Comparison of ENCODE assay signal across 22 cellular contexts in the genomic region with DNA sequence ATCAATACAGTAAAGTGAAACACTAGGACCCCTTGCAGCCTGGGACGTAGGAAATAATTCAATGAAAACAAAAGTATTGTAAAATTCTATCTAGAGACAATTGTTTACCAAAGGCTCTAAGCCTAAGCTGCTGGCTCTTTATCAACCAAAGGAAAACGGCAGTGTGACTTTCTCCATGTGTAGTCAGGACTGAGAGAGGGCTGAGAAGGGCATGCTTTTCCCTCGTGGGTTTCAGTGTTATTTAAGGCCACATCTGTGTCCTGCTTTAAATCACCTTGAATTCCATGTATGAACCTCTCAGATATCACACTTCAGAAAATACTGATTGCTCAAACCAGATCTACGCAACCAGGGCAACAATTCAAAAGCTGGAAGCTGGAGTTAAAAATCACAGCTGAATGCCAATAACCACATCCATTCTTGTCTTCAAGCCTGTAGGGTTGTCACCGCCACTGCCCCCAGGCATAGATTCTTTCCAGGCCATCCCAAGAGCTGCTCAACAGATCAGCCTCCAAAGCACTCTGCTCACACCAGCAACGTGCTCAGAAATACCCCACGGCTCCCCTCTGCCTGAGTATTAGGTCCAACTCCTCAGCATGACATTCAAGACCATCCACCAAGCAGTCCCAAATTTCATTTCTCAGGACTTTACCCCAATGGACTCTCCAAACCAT.
DNase-seq lines count a peak whose midpoint lies in the region; ATAC-seq and TF ChIP-seq lines count a peak whose summit lies in the region.
"Had no signal": no experiment of that assay in that cellular context is flagged by ENCODE, and none has a peak within 500 bp of the region (broad histone marks: within the 10 kb centered on the region; RNA-seq: fewer than 3 reads in every experiment).

No MANE protein-coding gene starts in this region.

- no peak overlapping the region for H2BK5ac ChIP-seq in trophoblast cell (ENCODE audit: low read depth, low read length, poor library complexity)

- ATAC-seq in GM23338 (peak; percentile 57), WTC11 (peak; percentile 33), GM21381 (IDR thresholded peaks at IDR 0.05; ENCODE audit: unreplicated experiment) (no peak)
- ATAC-seq: Panc1 had no signal

- H2BK120ac ChIP-seq in trophoblast cell (ENCODE audit: insufficient read depth, low read length, poor library complexity) = no peak overlapping the region

- H3K4me2 ChIP-seq in GM23338 (peak overlapping the region; percentile 37), trophoblast cell (ENCODE audit: low read length) (no peak overlapping the region)
- H3K4me2 ChIP-seq: KMS-11 had no signal

- no peaks in the 10 kb centered on the region for H3K79me1 ChIP-seq in trophoblast cell (ENCODE audit: low read length)

- TF ChIP-seq CTCF in GM23338 (conservative IDR thresholded peaks at IDR 0.05; ENCODE audit: low read depth in 2 of 2) (no peak), WTC11 (IDR thresholded peaks at IDR 0.05) (no peak), coronary artery (IDR thresholded peaks at IDR 0.05) (no peak)

- no CpG with 5 or more reads among the region's 7 CpGs for WGBS in trophoblast cell (ENCODE audit: extremely low coverage, insufficient coverage, insufficient read length)

- H3K27me3 Mint-ChIP-seq in GM23338 (ENCODE audit: insufficient read depth, low read depth, poor library complexity) (peaks cover 2% of the 10 kb centered on the region), WTC11 (ENCODE audit: low read depth) (no peaks in the 10 kb centered on the region)
- H3K27me3 Mint-ChIP-seq: CD8-positive, alpha-beta memory T cell had no signal

- peaks cover 10% of the 10 kb centered on the region for H3K4me1 ChIP-seq in GM23338 (ENCODE audit: insufficient read depth)
- H3K4me1 ChIP-seq in trophoblast cell (ENCODE audit: control insufficient read depth in 1 of 2, insufficient read depth in 2 of 2, low read length in 2 of 2) = peaks cover 5 to 7% of the 10 kb centered on the region in 2 experiments
- H3K4me1 ChIP-seq: BE2C had no signal

- 0 out of 2 replicates have a peak, but pooled peaks cover 2% of the 10 kb centered on the region for H3F3A ChIP-seq in GM23338 (replicated peaks; ENCODE audit: low read depth)

- H3K9ac ChIP-seq in trophoblast cell (ENCODE audit: low read length) = no peak overlapping the region
- H3K9ac ChIP-seq: KMS-11 had no signal

- H3K4me3 Mint-ChIP-seq in GM23338 (no peak overlapping the region; the same call in 2 of the 3 replicates), WTC11 (no peak overlapping the region)
- H3K4me3 Mint-ChIP-seq: CD14-positive monocyte; CD8-positive, alpha-beta memory T cell; IgD-negative memory B cell had no signal

- H3K9me3 ChIP-seq in trophoblast cell (ENCODE audit: insufficient read depth, low read depth, low read length) = no peaks in the 10 kb centered on the region
- H3K9me3 ChIP-seq: BE2C had no signal

- H3K4me3 ChIP-seq in GM23338 (no peak overlapping the region), trophoblast cell (ENCODE audit: low read depth, low read length) (no peak overlapping the region), coronary artery (no peak overlapping the region)

- CTCF ChIA-PET in WTC11 (lab: Charles Lee) = interaction anchor here (1.4 to 2.2 kb wide), 4 partner anchors 14 to 177 kb away, joined by 8 to 17 read pairs (median 8); a partner anchor contains a TSS

- H4K8ac ChIP-seq in trophoblast cell (ENCODE audit: low read depth, low read length) = no peak overlapping the region

- no peak overlapping the region for H3K18ac ChIP-seq in trophoblast cell (ENCODE audit: low read length)

- DNase-seq in GM23338 (ENCODE audit: low spot score) (peak; percentile 10), WTC11 (ENCODE audit: low spot score) (no peak), left kidney (ENCODE audit: low read depth, low spot score) (peak; percentile 4), trophoblast cell (peak; percentile 34 to 74), coronary artery (ENCODE audit: low spot score) (no peak), NCI-H345 (lab: John Stamatoyannopoulos, UW) (no peak)
- DNase-seq: 8988T; ACHN; BE2C; CD8-positive, alpha-beta memory T cell; DMS 273 treated with DMSO at 0.1 percent for 48 hours; DMS79 treated with DMSO at 0.1 percent for 48 hours; MM.1S; NCI-H2029; NCI-H69; SHP77 had no signal

- no peaks in the 10 kb centered on the region for H3K9me2 ChIP-seq in GM23338 (ENCODE audit: insufficient read depth)

- H3K27me3 ChIP-seq in GM23338 (ENCODE audit: insufficient read depth) (no peaks in the 10 kb centered on the region), trophoblast cell (ENCODE audit: insufficient read depth, low read length) (no peaks in the 10 kb centered on the region)
- H3K27me3 ChIP-seq: BE2C had no signal

- no peaks in the 10 kb centered on the region for H3K79me2 ChIP-seq in GM23338 (replicated peaks; ENCODE audit: insufficient read depth)
- no peaks in the 10 kb centered on the region for H3K79me2 ChIP-seq in trophoblast cell (ENCODE audit: control insufficient read depth, insufficient read depth, low read length, poor library complexity)

- H3K36me3 ChIP-seq in GM23338 (ENCODE audit: insufficient read depth) = no peaks in the 10 kb centered on the region
- H3K36me3 ChIP-seq in trophoblast cell (ENCODE audit: control insufficient read depth in 1 of 2, insufficient read depth in 2 of 2, low read length in 2 of 2) = no peaks in the 10 kb centered on the region
- H3K36me3 ChIP-seq: BE2C had no signal

- H4K12ac ChIP-seq in trophoblast cell (ENCODE audit: low read depth, low read length) = no peak overlapping the region

- no peaks in the 10 kb centered on the region for H3K9me3 Mint-ChIP-seq in GM23338
- no peaks in the 10 kb centered on the region for H3K9me3 Mint-ChIP-seq in WTC11
- H3K9me3 Mint-ChIP-seq: CD14-positive monocyte; CD8-positive, alpha-beta memory T cell; IgD-negative memory B cell had no signal

- no peak overlapping the region for H3K14ac ChIP-seq in trophoblast cell (ENCODE audit: low read length)

- no peak overlapping the region for H3K23ac ChIP-seq in trophoblast cell (ENCODE audit: low read length)

- H3K36me3 Mint-ChIP-seq in GM23338 (ENCODE audit: low read depth) (no peaks in the 10 kb centered on the region; the same call in 2 of the 3 replicates), WTC11 (0 out of 2 replicates have a peak, but pooled peaks cover 3% of the 10 kb centered on the region)
- H3K36me3 Mint-ChIP-seq: CD14-positive monocyte; CD8-positive, alpha-beta memory T cell had no signal

- H3K27ac Mint-ChIP-seq in GM23338 = peak overlapping the region; percentile 61; the same call in 1 of the 2 replicates
- peak overlapping the region; percentile 48 for H3K27ac Mint-ChIP-seq in WTC11
- H3K27ac Mint-ChIP-seq: CD8-positive, alpha-beta memory T cell had no signal

- H2AK5ac ChIP-seq in trophoblast cell (ENCODE audit: low read length) = no peak overlapping the region

- no peak overlapping the region for H2AFZ ChIP-seq in GM23338
- no peak overlapping the region for H2AFZ ChIP-seq in trophoblast cell (ENCODE audit: insufficient read depth, low read length, poor library complexity)

- H3K4ac ChIP-seq in trophoblast cell (ENCODE audit: low read depth, low read length) = no peak overlapping the region

- peaks cover 19% of the 10 kb centered on the region for H3K4me1 Mint-ChIP-seq in GM23338
- H3K4me1 Mint-ChIP-seq in WTC11 = peaks cover 19% of the 10 kb centered on the region
- H3K4me1 Mint-ChIP-seq: CD8-positive, alpha-beta memory T cell; IgD-negative memory B cell had no signal

- no peaks in the 10 kb centered on the region for H4K20me1 ChIP-seq in GM23338 (replicated peaks; ENCODE audit: insufficient read depth)

- H4K91ac ChIP-seq in trophoblast cell (ENCODE audit: low read depth, low read length) = no peak overlapping the region

- POLR2A ChIA-PET in WTC11 (lab: Charles Lee) = no interaction called here

- peak overlapping the region; percentile 36; the same call in 1 of the 2 replicates for H3K27ac ChIP-seq in GM23338 (ENCODE audit: low read depth)
- H3K27ac ChIP-seq in trophoblast cell (ENCODE audit: low read depth, low read length) = no peak overlapping the region
- no peak overlapping the region for H3K27ac ChIP-seq in coronary artery
- H3K27ac ChIP-seq: KMS-11, RWPE1 had no signal

- H2BK12ac ChIP-seq in trophoblast cell (ENCODE audit: low read length) = no peak overlapping the region

TF ChIP-seq in GM23338, 12 proteins besides CTCF, POLR2A, EP300 and RAD21 (continues in another document):
- no peak for TF ChIP-seq EZH2 (IDR thresholded peaks at IDR 0.05; ENCODE audit: low read depth, unreplicated experiment)
- TF ChIP-seq JUNB (IDR thresholded peaks at IDR 0.05; ENCODE audit: unreplicated experiment) = no peak
- TF ChIP-seq STAT1 (IDR thresholded peaks at IDR 0.05; ENCODE audit: unreplicated experiment) = no peak
- TF ChIP-seq ZNF114 (CRISPR knock-in tag; IDR thresholded peaks at IDR 0.05) = no peak
- no peak for TF ChIP-seq ZNF331 (CRISPR knock-in tag; IDR thresholded peaks at IDR 0.05; ENCODE audit: low read depth)

TF ChIP-seq in WTC11, 78 proteins besides CTCF, POLR2A, EP300 and RAD21 (continues in another document):
- no peak for TF ChIP-seq NR3C1 (CRISPR knock-in tag; conservative IDR thresholded peaks at IDR 0.05; ENCODE audit: low read depth)
- TF ChIP-seq, protein P1, sequence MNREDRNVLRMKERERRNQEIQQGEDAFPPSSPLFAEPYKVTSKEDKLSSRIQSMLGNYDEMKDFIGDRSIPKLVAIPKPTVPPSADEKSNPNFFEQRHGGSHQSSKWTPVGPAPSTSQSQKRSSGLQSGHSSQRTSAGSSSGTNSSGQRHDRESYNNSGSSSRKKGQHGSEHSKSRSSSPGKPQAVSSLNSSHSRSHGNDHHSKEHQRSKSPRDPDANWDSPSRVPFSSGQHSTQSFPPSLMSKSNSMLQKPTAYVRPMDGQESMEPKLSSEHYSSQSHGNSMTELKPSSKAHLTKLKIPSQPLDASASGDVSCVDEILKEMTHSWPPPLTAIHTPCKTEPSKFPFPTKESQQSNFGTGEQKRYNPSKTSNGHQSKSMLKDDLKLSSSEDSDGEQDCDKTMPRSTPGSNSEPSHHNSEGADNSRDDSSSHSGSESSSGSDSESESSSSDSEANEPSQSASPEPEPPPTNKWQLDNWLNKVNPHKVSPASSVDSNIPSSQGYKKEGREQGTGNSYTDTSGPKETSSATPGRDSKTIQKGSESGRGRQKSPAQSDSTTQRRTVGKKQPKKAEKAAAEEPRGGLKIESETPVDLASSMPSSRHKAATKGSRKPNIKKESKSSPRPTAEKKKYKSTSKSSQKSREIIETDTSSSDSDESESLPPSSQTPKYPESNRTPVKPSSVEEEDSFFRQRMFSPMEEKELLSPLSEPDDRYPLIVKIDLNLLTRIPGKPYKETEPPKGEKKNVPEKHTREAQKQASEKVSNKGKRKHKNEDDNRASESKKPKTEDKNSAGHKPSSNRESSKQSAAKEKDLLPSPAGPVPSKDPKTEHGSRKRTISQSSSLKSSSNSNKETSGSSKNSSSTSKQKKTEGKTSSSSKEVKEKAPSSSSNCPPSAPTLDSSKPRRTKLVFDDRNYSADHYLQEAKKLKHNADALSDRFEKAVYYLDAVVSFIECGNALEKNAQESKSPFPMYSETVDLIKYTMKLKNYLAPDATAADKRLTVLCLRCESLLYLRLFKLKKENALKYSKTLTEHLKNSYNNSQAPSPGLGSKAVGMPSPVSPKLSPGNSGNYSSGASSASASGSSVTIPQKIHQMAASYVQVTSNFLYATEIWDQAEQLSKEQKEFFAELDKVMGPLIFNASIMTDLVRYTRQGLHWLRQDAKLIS (CRISPR knock-in tag; IDR thresholded peaks at IDR 0.05; ENCODE audit: borderline replicate concordance) = no peak

Comparison
In these comparisons a context has a peak if more than half of its experiments do, and no peak if none do; other contexts are left out.
1. DNase-seq: peak in GM23338 (single experiment), left kidney (single experiment) and trophoblast cell (2 of 2); none in WTC11 (single experiment), coronary artery (single experiment) and NCI-H345 (single experiment).